19 cellular contexts compared by ENCODE assay signal in the genomic region with DNA sequence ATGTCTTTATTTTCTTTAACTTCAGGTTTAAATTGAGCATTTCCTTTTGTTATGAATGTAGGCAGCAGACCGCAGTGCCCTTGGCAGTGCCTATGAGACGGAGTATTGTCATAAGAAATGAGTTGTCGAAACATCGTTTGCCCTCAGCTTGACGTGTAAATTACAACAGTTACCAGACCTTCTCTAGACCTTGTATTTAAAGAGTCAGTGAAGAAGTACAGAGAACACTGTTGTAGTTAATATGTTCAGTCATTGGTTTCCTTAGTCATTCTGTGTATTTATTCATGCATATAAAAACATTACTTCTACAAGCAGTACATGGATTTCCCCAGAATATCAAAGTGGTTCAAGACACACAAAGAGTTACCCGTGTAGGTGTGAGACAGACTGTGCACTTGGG.
DNase-seq lines count a peak whose midpoint lies in the region; ATAC-seq, FAIRE-seq and TF ChIP-seq lines count a peak whose summit lies in the region.
"Had no signal": no experiment of that assay in that cellular context is flagged by ENCODE, and none has a peak within 500 bp of the region (broad histone marks: within the 10 kb centered on the region; RNA-seq: fewer than 3 reads in every experiment).

No MANE protein-coding gene starts in this region.

- CTCF ChIA-PET in GM10248 (lab: Yijun Ruan, JAX) = interaction anchor here (1.2 to 5.8 kb wide), 7 partner anchors 10 to 98 kb away, joined by 3 to 27 read pairs (median 18); no protein-coding TSS in a partner anchor

- no peak for DNase-seq in HTR-8/SVneo (ENCODE audit: insufficient read length, low spot score)
- DNase-seq in kidney tubule cell (ENCODE audit: low spot score) = peak; percentile 84
- DNase-seq in substantia nigra (lab: John Stamatoyannopoulos, UW) = no peak
- DNase-seq in GM10248 (ENCODE audit: extremely low spot score) = no peak
- DNase-seq in foreskin melanocyte = no peak
- DNase-seq: activated CD4-positive, CD25-positive, alpha-beta regulatory T cell treated with anti-CD3 and anti-CD28 coated beads, Interleukin-2, amount 50 U/mL, for 72 hours; activated CD8-positive, alpha-beta memory T cell treated with anti-CD3 and anti-CD28 coated beads, Interleukin-2, amount 50 U/mL, for 4 hours; activated naive CD4-positive, alpha-beta T cell treated with Interleukin-2 at 50 U/mL for 16 hours; Caco-2; IMR-90; NCI-H2107; NCI-H526 treated with DMSO at 0.1 percent for 48 hours; PC-9; stimulated activated CD4-positive, alpha-beta T cell treated with anti-CD3 and anti-CD28 coated beads, Interleukin-15, amount 100 ng/mL, for 24 hours; T-helper 9 cell had no signal

- H3K9me3 ChIP-seq in BLaER1 = peaks cover 7% of the 10 kb centered on the region
- H3K9me3 ChIP-seq: Caco-2, right atrium auricular region had no signal

- peaks cover 58% of the 10 kb centered on the region for H3K4me1 ChIP-seq in BLaER1

- FAIRE-seq in HTR-8/SVneo (lab: Jason Lieb, UNC) = peak; percentile 52

- H3K27me3 ChIP-seq in BLaER1 = no peaks in the 10 kb centered on the region
- H3K27me3 ChIP-seq: right atrium auricular region had no signal

- ATAC-seq in GM18511 (IDR thresholded peaks at IDR 0.05; ENCODE audit: unreplicated experiment) = peak; percentile 54
- ATAC-seq in GM18498 (IDR thresholded peaks at IDR 0.05; ENCODE audit: unreplicated experiment) = no peak

- H3K27ac ChIP-seq in BLaER1 (no peak overlapping the region), substantia nigra (ENCODE audit: low read depth, low read length, poor library complexity, severe bottlenecking) (no peak overlapping the region)
- H3K27ac ChIP-seq: PC-9, right atrium auricular region had no signal

- no peaks in the 10 kb centered on the region for H4K20me1 ChIP-seq in BLaER1

- no peak overlapping the region for H3K4me3 ChIP-seq in BLaER1
- H3K4me3 ChIP-seq: PC-9, right atrium auricular region had no signal

- H3K36me3 ChIP-seq in BLaER1 = peaks cover 54% of the 10 kb centered on the region
- H3K36me3 ChIP-seq: right atrium auricular region had no signal

- H3K9ac ChIP-seq in BLaER1 = no peak overlapping the region

- POLR2A ChIA-PET in GM10248 (lab: Yijun Ruan, JAX) = interaction anchor here (0.7 kb wide), 1 partner anchor 15 kb away, joined by 3 read pairs; no protein-coding TSS in a partner anchor

- TF ChIP-seq CTCF in GM10248 (IDR thresholded peaks at IDR 0.05; ENCODE audit: control extremely low read depth, extremely low read depth, low read depth, missing control alignments) = no peak

- H3K4me2 ChIP-seq in BLaER1 = 0 out of 2 replicates have a peak overlapping the region, but pooled peaks have one; percentile 6
- H3K4me2 ChIP-seq: PC-9 had no signal
